ENCODE assay signal across 8 cellular contexts in the genomic region with DNA sequence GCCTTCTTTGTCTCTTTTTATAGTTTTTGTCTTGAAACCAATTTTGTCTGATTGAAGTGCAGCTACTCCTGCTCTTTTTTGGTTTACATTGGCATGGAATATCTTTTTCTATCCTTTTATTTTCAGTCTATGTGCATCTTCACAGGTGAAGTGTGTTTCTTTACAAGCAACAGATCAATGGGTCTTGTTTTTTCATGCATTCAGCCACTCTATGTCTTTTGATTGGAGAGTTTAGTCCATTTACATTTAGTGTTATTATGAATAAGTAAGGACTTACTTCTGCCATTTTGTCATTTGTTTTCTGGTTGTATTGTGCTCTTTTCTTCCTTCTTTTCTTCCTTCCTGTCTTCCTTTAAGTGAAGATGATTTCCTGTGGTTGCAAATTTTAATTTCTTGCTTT.
"Had no signal": no experiment of that assay in that cellular context is flagged by ENCODE, and none has a peak within 500 bp of the region (broad histone marks: within the 10 kb centered on the region; RNA-seq: fewer than 3 reads in every experiment).

No MANE protein-coding gene starts in this region.

- H3K9me3 ChIP-seq: HAP-1 had no signal

- FAIRE-seq: HepG2 had no signal

- DNase-seq: GM23248, GOT3, H7, HFFc6, KG1 had no signal

- H3K4me1 ChIP-seq: HAP-1 had no signal

- ATAC-seq: HepG2 had no signal

- H3K4me3 ChIP-seq: GM23248, HAP-1 had no signal

- H2AFZ ChIP-seq: GM23248 had no signal

- H3K36me3 ChIP-seq: HAP-1 had no signal

- H3K9ac ChIP-seq: GM23248 had no signal

- H3K27ac ChIP-seq: GM23248, HL-60 had no signal
